24 cellular contexts compared by ENCODE assay signal in the genomic region with DNA sequence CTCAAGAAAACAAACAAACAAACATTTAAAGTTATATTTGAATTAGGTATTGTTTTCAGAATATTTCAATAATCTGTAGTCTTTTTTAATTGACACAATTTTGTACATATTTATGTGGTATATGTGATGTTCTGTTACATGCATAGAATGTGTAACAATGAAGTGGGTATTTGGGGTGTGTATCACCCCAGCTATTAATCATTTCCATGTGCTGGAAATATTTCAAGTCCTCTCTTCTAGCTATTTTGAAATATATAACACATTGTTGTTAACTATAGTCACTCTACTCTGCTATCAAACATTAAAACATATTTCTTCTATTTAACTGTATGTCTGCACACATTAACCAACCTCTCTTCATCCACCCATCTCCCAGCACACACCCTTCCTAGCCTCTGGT.
"Had no signal": no experiment of that assay in that cellular context is flagged by ENCODE, and none has a peak within 500 bp of the region (broad histone marks: within the 10 kb centered on the region; RNA-seq: fewer than 3 reads in every experiment).

No MANE protein-coding gene starts in this region.

- H3K4me3 Mint-ChIP-seq: activated CD4-positive, alpha-beta memory T cell treated with anti-CD3 and anti-CD28 coated beads for 36 hours; activated CD4-positive, alpha-beta T cell treated with anti-CD3 and anti-CD28 coated beads for 36 hours; activated CD4-positive, alpha-beta T cell treated with anti-CD3 and anti-CD28 coated beads, Interleukin-2, amount 10 ng/mL, durations not matched to agents 24 days and 14 days; activated naive CD4-positive, alpha-beta T cell treated with anti-CD3 and anti-CD28 coated beads, Interleukin-2, amount 10 ng/mL, durations not matched to agents 7 days and 5 days; activated naive CD8-positive, alpha-beta T cell treated with anti-CD3 and anti-CD28 coated beads, Interleukin-2, amount 10 ng/mL, durations not matched to agents 7 days and 5 days; activated T-cell treated with anti-CD3 and anti-CD28 coated beads, Interleukin-2, amount 50 U/mL, for 24 hours; activated T-cell treated with anti-CD3 and anti-CD28 coated beads, Interleukin-2, amount 50 U/mL, for 72 hours; dendritic cell treated with granulocyte-macrophage colony-stimulating factor and Interleukin-4, amounts not matched to agents 40 ng/mL and 50 ng/mL, for 4 days; endodermal cell had no signal

- H3K27ac Mint-ChIP-seq: activated CD4-positive, alpha-beta memory T cell treated with anti-CD3 and anti-CD28 coated beads for 36 hours; activated CD4-positive, alpha-beta T cell treated with anti-CD3 and anti-CD28 coated beads for 36 hours; activated CD4-positive, alpha-beta T cell treated with anti-CD3 and anti-CD28 coated beads, Interleukin-2, amount 10 ng/mL, durations not matched to agents 24 days and 14 days; activated naive CD4-positive, alpha-beta T cell treated with anti-CD3 and anti-CD28 coated beads, Interleukin-2, amount 10 ng/mL, durations not matched to agents 7 days and 5 days; activated naive CD4-positive, alpha-beta T cell treated with anti-CD3 and anti-CD28 coated beads, Interleukin-2, amount 50 U/mL, for 72 hours; activated naive CD8-positive, alpha-beta T cell treated with anti-CD3 and anti-CD28 coated beads, Interleukin-2, amount 10 ng/mL, durations not matched to agents 7 days and 5 days; activated T-cell treated with anti-CD3 and anti-CD28 coated beads, Interleukin-2, amount 50 U/mL, for 24 hours; brain; dendritic cell treated with granulocyte-macrophage colony-stimulating factor and Interleukin-4, amounts not matched to agents 40 ng/mL and 50 ng/mL, for 4 days; endodermal cell had no signal

- FAIRE-seq: frontal cortex had no signal

- H3K4me1 Mint-ChIP-seq: activated CD4-positive, alpha-beta T cell treated with anti-CD3 and anti-CD28 coated beads for 36 hours; activated CD4-positive, alpha-beta T cell treated with anti-CD3 and anti-CD28 coated beads, Interleukin-2, amount 10 ng/mL, durations not matched to agents 24 days and 14 days; activated naive CD4-positive, alpha-beta T cell treated with anti-CD3 and anti-CD28 coated beads, Interleukin-2, amount 10 ng/mL, durations not matched to agents 7 days and 5 days; activated naive CD8-positive, alpha-beta T cell treated with anti-CD3 and anti-CD28 coated beads, Interleukin-2, amount 10 ng/mL, durations not matched to agents 7 days and 5 days had no signal

- DNase-seq: activated CD4-positive, alpha-beta memory T cell treated with anti-CD3 and anti-CD28 coated beads for 36 hours; activated CD4-positive, alpha-beta T cell treated with anti-CD3 and anti-CD28 coated beads for 36 hours; activated CD4-positive, alpha-beta T cell treated with anti-CD3 and anti-CD28 coated beads, Interleukin-2, amount 10 ng/mL, durations not matched to agents 24 days and 14 days; activated CD4-positive, CD25-positive, alpha-beta regulatory T cell; activated CD4-positive, CD25-positive, alpha-beta regulatory T cell treated with anti-CD3 and anti-CD28 coated beads, Interleukin-2, amount 50 U/mL, for 72 hours; activated CD8-positive, alpha-beta memory T cell treated with anti-CD3 and anti-CD28 coated beads, Interleukin-2, amount 50 U/mL, for 48 hours; activated gamma-delta T cell; activated naive CD4-positive, alpha-beta T cell; activated naive CD4-positive, alpha-beta T cell treated with anti-CD3 and anti-CD28 coated beads, Interleukin-2, amount 10 ng/mL, durations not matched to agents 7 days and 5 days; activated naive CD8-positive, alpha-beta T cell treated with anti-CD3 and anti-CD28 coated beads, Interleukin-2, amount 10 ng/mL, durations not matched to agents 7 days and 5 days; activated T-cell treated with anti-CD3 and anti-CD28 coated beads for 4 hours; activated T-cell treated with anti-CD3 and anti-CD28 coated beads, Interleukin-2, amount 50 U/mL, for 24 hours; activated T-cell treated with anti-CD3 and anti-CD28 coated beads, Interleukin-2, amount 50 U/mL, for 72 hours; central memory CD4-positive, alpha-beta T cell; cerebellar nuclear complex; dorsolateral prefrontal cortex; effector memory CD4-positive, alpha-beta T cell; endodermal cell; head of caudate nucleus; T-helper 2 cell had no signal

- H3K9me3 Mint-ChIP-seq: activated CD4-positive, alpha-beta memory T cell treated with anti-CD3 and anti-CD28 coated beads for 36 hours; activated CD4-positive, alpha-beta T cell treated with anti-CD3 and anti-CD28 coated beads, Interleukin-2, amount 10 ng/mL, durations not matched to agents 24 days and 14 days; activated naive CD4-positive, alpha-beta T cell treated with anti-CD3 and anti-CD28 coated beads, Interleukin-2, amount 10 ng/mL, durations not matched to agents 7 days and 5 days; activated naive CD4-positive, alpha-beta T cell treated with anti-CD3 and anti-CD28 coated beads, Interleukin-2, amount 50 U/mL, for 72 hours; activated naive CD8-positive, alpha-beta T cell treated with anti-CD3 and anti-CD28 coated beads, Interleukin-2, amount 10 ng/mL, durations not matched to agents 7 days and 5 days; activated T-cell treated with anti-CD3 and anti-CD28 coated beads, Interleukin-2, amount 50 U/mL, for 24 hours; activated T-cell treated with anti-CD3 and anti-CD28 coated beads, Interleukin-2, amount 50 U/mL, for 72 hours; dendritic cell treated with granulocyte-macrophage colony-stimulating factor and Interleukin-4, amounts not matched to agents 40 ng/mL and 50 ng/mL, for 4 days; endodermal cell had no signal

- H3K36me3 Mint-ChIP-seq: activated CD4-positive, alpha-beta memory T cell treated with anti-CD3 and anti-CD28 coated beads for 36 hours; activated naive CD4-positive, alpha-beta T cell treated with anti-CD3 and anti-CD28 coated beads, Interleukin-2, amount 10 ng/mL, durations not matched to agents 7 days and 5 days; activated naive CD4-positive, alpha-beta T cell treated with anti-CD3 and anti-CD28 coated beads, Interleukin-2, amount 50 U/mL, for 72 hours; activated naive CD8-positive, alpha-beta T cell treated with anti-CD3 and anti-CD28 coated beads, Interleukin-2, amount 10 ng/mL, durations not matched to agents 7 days and 5 days; brain had no signal
